Comparison of ENCODE assay signal across 3 cellular contexts in genomic region chr1:78334114-78334513, GRCh38.
TF ChIP-seq lines count a peak whose summit lies in the region.

No MANE protein-coding gene starts in this region.

TF ChIP-seq in HCT116, 20 proteins besides CTCF, POLR2A, EP300 and RAD21:
- TF ChIP-seq REST (IDR thresholded peaks at IDR 0.05; ENCODE audit: low read depth) = no peak
- no peak for TF ChIP-seq ELF1 (IDR thresholded peaks at IDR 0.05; ENCODE audit: borderline replicate concordance, low read depth)
- TF ChIP-seq ZFX (IDR thresholded peaks at IDR 0.05) = no peak
- no peak for TF ChIP-seq EZH2 (IDR thresholded peaks at IDR 0.05)
- TF ChIP-seq ZBTB33 (IDR thresholded peaks at IDR 0.05; ENCODE audit: extremely low read depth, insufficient replicate concordance, low read length) = no peak
- no peak for TF ChIP-seq POLR2AphosphoS5 (IDR thresholded peaks at IDR 0.05; ENCODE audit: low read depth, low read length)
- TF ChIP-seq ZNF274 (IDR thresholded peaks at IDR 0.05; ENCODE audit: low read depth, low read length) = no peak
- TF ChIP-seq EZH2phosphoT487 (IDR thresholded peaks at IDR 0.05; ENCODE audit: borderline replicate concordance) = no peak

TF ChIP-seq in IMR-90, 13 proteins besides CTCF, POLR2A, EP300 and RAD21:
- no peak for TF ChIP-seq CHD1 (IDR thresholded peaks at IDR 0.05; ENCODE audit: low read depth, low read length)
- no peak for TF ChIP-seq CEBPB (IDR thresholded peaks at IDR 0.05; ENCODE audit: low read depth, low read length)
- no peak for TF ChIP-seq RFX5 (IDR thresholded peaks at IDR 0.05; ENCODE audit: low read depth, low read length)
- no peak for TF ChIP-seq RCOR1 (IDR thresholded peaks at IDR 0.05; ENCODE audit: insufficient replicate concordance, low read length)
TF ChIP-seq in IMR-90: peak in this region for 0.

TF ChIP-seq in K562, 482 proteins besides CTCF, POLR2A, EP300 and RAD21:
- TF ChIP-seq NFIC (IDR thresholded peaks at IDR 0.05) (peak; percentile 98), HMGXB4 (CRISPR knock-in tag; IDR thresholded peaks at IDR 0.05) (no peak), NFIX (CRISPR knock-in tag; IDR thresholded peaks at IDR 0.05; ENCODE audit: low read depth) (peak; percentile 98)
